8 cellular contexts compared by ENCODE assay signal in genomic region chr4:40736910-40737309, GRCh38.
DNase-seq lines count a peak whose midpoint lies in the region; ATAC-seq and TF ChIP-seq lines count a peak whose summit lies in the region.

No MANE protein-coding gene starts in this region.

- peaks cover 23 to 26% of the 10 kb centered on the region in 2 experiments for H3K4me1 ChIP-seq in neutrophil (ENCODE audit: control insufficient read depth in 1 of 2, insufficient read depth in 1 of 2, low read depth in 1 of 2, low read length in 1 of 2)

- no peaks in the 10 kb centered on the region for H3K36me3 ChIP-seq in neutrophil

- no peak for ATAC-seq in HG03175 (IDR thresholded peaks at IDR 0.05; ENCODE audit: unreplicated experiment)

- peak; percentile 35 for TF ChIP-seq CTCF in GM13976 (IDR thresholded peaks at IDR 0.05; ENCODE audit: borderline replicate concordance, control extremely low read depth, extremely low read depth, insufficient read depth, missing control alignments)
- peak; percentile 31 for TF ChIP-seq CTCF in neutrophil (IDR thresholded peaks at IDR 0.05)
- no peak for TF ChIP-seq CTCF in coronary artery (IDR thresholded peaks at IDR 0.05)

- H3K27me3 ChIP-seq in neutrophil: no peaks in the 10 kb centered on the region

- in situ Hi-C loops in ACHN (cut with HindIII; ENCODE audit: low pct_ligation_motif_present, low pct_unique_long_range_greater_than_20kb, low sequenced_read_pairs): no loop called here
- in situ Hi-C loops in GM13976 (cut with MboI; ENCODE audit: low sequenced_read_pairs, unreplicated experiment): loop anchor here (10.0 kb wide), 2 partner anchors 108 to 158 kb away; no protein-coding TSS in a partner anchor

- H3K27ac ChIP-seq in neutrophil (no peak overlapping the region), coronary artery (no peak overlapping the region)

- DNase-seq in ACHN (peak; percentile 42), GM13976 (ENCODE audit: low spot score) (peak; percentile 65), NCI-H2107 (lab: John Stamatoyannopoulos, UW) (peak; percentile 8), cerebellar cortex (ENCODE audit: low spot score) (peak; percentile 63), coronary artery (ENCODE audit: low spot score) (no peak), NCI-H1930 (lab: John Stamatoyannopoulos, UW) (no peak)

- H3K4me3 ChIP-seq in neutrophil (ENCODE audit: low read depth in 1 of 2, low read length in 1 of 2): no peak overlapping the region
- no peak overlapping the region for H3K4me3 ChIP-seq in coronary artery

- no peaks in the 10 kb centered on the region for H3K9me3 ChIP-seq in neutrophil

Comparison
In these comparisons a context has a peak if more than half of its experiments do, and no peak if none do; other contexts are left out.
1. DNase-seq: peak in ACHN (single experiment), GM13976 (single experiment), NCI-H2107 (single experiment) and cerebellar cortex (single experiment); none in coronary artery (single experiment) and NCI-H1930 (0 of 2).